Comparison of ENCODE assay signal across 1 cellular context in genomic region chr15:60703196-60703933, GRCh38.
TF ChIP-seq lines count a peak whose summit lies in the region.

No MANE protein-coding gene starts in this region.

TF ChIP-seq in SK-N-SH treated with all-trans-retinoic acid at 6 μM for 48 hours, 23 proteins besides CTCF, POLR2A, EP300 and RAD21 (continued from another document):
- no peak for TF ChIP-seq TSHZ2 (CRISPR knock-in tag; IDR thresholded peaks at IDR 0.05)
- TF ChIP-seq CSDC2 (CRISPR knock-in tag; IDR thresholded peaks at IDR 0.05), result no peak
- TF ChIP-seq GLIS3 (CRISPR knock-in tag; IDR thresholded peaks at IDR 0.05), result no peak
